ENCODE assay signal across 20 cellular contexts in genomic region chr13:48188640-48189039, GRCh38. TPM values are rescaled to one million over a fixed set of nuclear protein-coding genes. Genes with fewer than 3 reads are reported as not detected.
A peak's percentile ranks its signal among the peaks of the same experiment; 100 is the strongest.
DNase-seq lines count a peak whose midpoint lies in the region; ATAC-seq and TF ChIP-seq lines count a peak whose summit lies in the region.
"Had no signal": no experiment of that assay in that cellular context is flagged by ENCODE, and none has a peak within 500 bp of the region (broad histone marks: within the 10 kb centered on the region; RNA-seq: fewer than 3 reads in every experiment).

No MANE protein-coding gene starts in this region.

- POLR2A ChIA-PET in WTC11 (lab: Charles Lee): no interaction called here

- H3K4me3 ChIP-seq in GM23338: no peak overlapping the region

- H3K9me3 Mint-ChIP-seq in GM23338 (no peaks in the 10 kb centered on the region), WTC11 (no peaks in the 10 kb centered on the region)
- H3K9me3 Mint-ChIP-seq: CD14-positive monocyte had no signal

- H3K4me1 ChIP-seq in GM23338 (ENCODE audit: insufficient read depth): peaks cover 9% of the 10 kb centered on the region; the same call in 1 of the 2 replicates
- H3K4me1 ChIP-seq: BE2C, Caco-2 had no signal

- no peaks in the 10 kb centered on the region for H3K79me2 ChIP-seq in GM23338 (replicated peaks; ENCODE audit: insufficient read depth)

- DNase-seq in DMS 273 (lab: John Stamatoyannopoulos, UW; ENCODE audit: unreplicated experiment): peak; percentile 10
- DNase-seq in DMS 273 treated with DMSO at 0.1 percent for 48 hours (lab: John Stamatoyannopoulos, UW): no peak
- DNase-seq in GM23338 (ENCODE audit: low spot score): peak; percentile 9
- DNase-seq in WTC11 (ENCODE audit: low spot score): no peak
- DNase-seq in AG08396 (ENCODE audit: low spot score): no peak
- DNase-seq: BE2C, Caco-2, DMS79 treated with DMSO at 0.1 percent for 48 hours, HCEC 1CT, NCI-H1092 treated with DMSO at 0.1 percent for 48 hours, NCI-H1436, NCI-H187, NCI-H524, SHP77 had no signal

- no peak overlapping the region for H3K4me3 Mint-ChIP-seq in GM23338
- no peak overlapping the region for H3K4me3 Mint-ChIP-seq in WTC11
- H3K4me3 Mint-ChIP-seq: CD14-positive monocyte had no signal

- CTCF ChIA-PET in WTC11 (lab: Charles Lee): interaction anchor here (0.6 to 2.3 kb wide), 2 partner anchors 62 to 391 kb away, joined by 3 to 7 read pairs; no protein-coding TSS in a partner anchor

- H3K27me3 ChIP-seq in GM23338 (ENCODE audit: insufficient read depth): no peaks in the 10 kb centered on the region
- H3K27me3 ChIP-seq: BE2C had no signal

- H3K27ac ChIP-seq in GM23338 (ENCODE audit: low read depth): no peak overlapping the region
- H3K27ac ChIP-seq: 22Rv1, HL-60, RWPE1 had no signal

- H2AFZ ChIP-seq in GM23338: no peak overlapping the region; the same call in 1 of the 2 replicates

- TF ChIP-seq CTCF in GM23338 (conservative IDR thresholded peaks at IDR 0.05; ENCODE audit: low read depth in 2 of 2) (no peak), WTC11 (IDR thresholded peaks at IDR 0.05) (no peak)

- no peaks in the 10 kb centered on the region for H3K9me2 ChIP-seq in GM23338 (ENCODE audit: insufficient read depth)

- H3K27ac Mint-ChIP-seq in GM23338 (no peak overlapping the region), WTC11 (no peak overlapping the region)

- no peak overlapping the region for H3K4me2 ChIP-seq in GM23338

- H3K27me3 Mint-ChIP-seq in GM23338 (ENCODE audit: insufficient read depth, low read depth, poor library complexity) (no peaks in the 10 kb centered on the region), WTC11 (ENCODE audit: low read depth) (no peaks in the 10 kb centered on the region)

- H3K36me3 ChIP-seq in GM23338 (ENCODE audit: insufficient read depth): no peaks in the 10 kb centered on the region
- H3K36me3 ChIP-seq: BE2C had no signal

- peaks cover 15% of the 10 kb centered on the region; the same call in 2 of the 3 replicates for H3K4me1 Mint-ChIP-seq in GM23338
- peaks cover 16% of the 10 kb centered on the region for H3K4me1 Mint-ChIP-seq in WTC11

- no peaks in the 10 kb centered on the region for H4K20me1 ChIP-seq in GM23338 (replicated peaks; ENCODE audit: insufficient read depth)

- H3F3A ChIP-seq in GM23338 (replicated peaks; ENCODE audit: low read depth): no peaks in the 10 kb centered on the region

- ATAC-seq in GM23338 (peak; percentile 78), WTC11 (peak; percentile 67), HG03342 (IDR thresholded peaks at IDR 0.05; ENCODE audit: unreplicated experiment) (no peak), HG03378 (IDR thresholded peaks at IDR 0.05; ENCODE audit: unreplicated experiment) (no peak)

- H3K36me3 Mint-ChIP-seq in GM23338 (ENCODE audit: low read depth) (no peaks in the 10 kb centered on the region), WTC11 (no peaks in the 10 kb centered on the region)
- H3K36me3 Mint-ChIP-seq: CD14-positive monocyte had no signal

TF ChIP-seq in GM23338, 12 proteins besides CTCF, POLR2A, EP300 and RAD21:
- no peak for TF ChIP-seq POLR2AphosphoS5 (IDR thresholded peaks at IDR 0.05; ENCODE audit: low read depth)
TF ChIP-seq in GM23338: peak in this region for 0.

TF ChIP-seq in WTC11, 78 proteins besides CTCF, POLR2A, EP300 and RAD21:
- TF ChIP-seq JUN (CRISPR knock-in tag; IDR thresholded peaks at IDR 0.05) (no peak), ZNF219 (CRISPR knock-in tag; IDR thresholded peaks at IDR 0.05; ENCODE audit: borderline replicate concordance) (no peak), SMAD3 (CRISPR knock-in tag; IDR thresholded peaks at IDR 0.05; ENCODE audit: borderline replicate concordance) (no peak), OVOL2 (CRISPR knock-in tag; IDR thresholded peaks at IDR 0.05; ENCODE audit: borderline replicate concordance) (no peak), ZNF396 (CRISPR knock-in tag; IDR thresholded peaks at IDR 0.05; ENCODE audit: borderline replicate concordance) (no peak), ESRRA (CRISPR knock-in tag; IDR thresholded peaks at IDR 0.05; ENCODE audit: borderline replicate concordance) (no peak)

RNA-seq across cellular contexts. Expression of gene ITM2B, which starts 44.4 kb away (rescaled TPM):
- 139 and 167 TPM in 2 replicates for total RNA-seq in GM23338 (2014; rRNA removed; shearing (Covaris generic))
- polyA plus RNA-seq in GM23338 (2016; fragmentation: Nextera tagmentation; extraction: Ambion mirVana): 307 and 318 TPM in 2 replicates
- total RNA-seq in WTC11 (2021): 177 to 186 TPM (median 178 TPM) in 3 replicates

Comparison
In these comparisons a context has a peak if more than half of its experiments do, and no peak if none do; other contexts are left out.
1. DNase-seq: peak in DMS 273 (single experiment) and GM23338 (single experiment); none in DMS 273 treated with DMSO at 0.1 percent for 48 hours (single experiment), WTC11 (single experiment) and AG08396 (single experiment).
2. ATAC-seq: peak in GM23338 (single experiment) and WTC11 (single experiment); none in HG03342 (single experiment) and HG03378 (single experiment).